Comparison of ENCODE assay signal across 10 cellular contexts in genomic region chr4:6324999-6325790, GRCh38. TPM values are rescaled to one million over a fixed set of nuclear protein-coding genes. Genes with fewer than 3 reads are reported as not detected.
A peak's percentile ranks its signal among the peaks of the same experiment; 100 is the strongest.
DNase-seq lines count a peak whose midpoint lies in the region; ATAC-seq, FAIRE-seq and TF ChIP-seq lines count a peak whose summit lies in the region.
"Had no signal": no experiment of that assay in that cellular context is flagged by ENCODE, and none has a peak within 500 bp of the region (broad histone marks: within the 10 kb centered on the region; RNA-seq: fewer than 3 reads in every experiment).

No MANE protein-coding gene starts in this region.

- H3K4me3 ChIP-seq in bronchial epithelial cell (ENCODE audit: low read depth, low read length) (no peak overlapping the region), transverse colon (no peak overlapping the region)
- H3K4me3 ChIP-seq: PC-9 had no signal

- H3K36me3 ChIP-seq in bronchial epithelial cell (ENCODE audit: control insufficient read depth, insufficient read depth, low read length) (no peaks in the 10 kb centered on the region), transverse colon (no peaks in the 10 kb centered on the region)

- DNase-seq in NOMO-1 treated with DMSO at 0.1 percent for 48 hours (lab: John Stamatoyannopoulos, UW; ENCODE audit: unreplicated experiment) = peak; percentile 6
- no peak for DNase-seq in NOMO-1 (lab: John Stamatoyannopoulos, UW; ENCODE audit: unreplicated experiment in 2 of 2)
- peak; percentile 41 for DNase-seq in bronchial epithelial cell (ENCODE audit: low read depth)
- DNase-seq in kidney tubule cell (ENCODE audit: low spot score) = peak; percentile 61
- peak; percentile 62 for DNase-seq in transverse colon
- no peak for DNase-seq in activated T-cell treated with anti-CD3 and anti-CD28 coated beads for 4 hours
- DNase-seq in germinal center (ENCODE audit: low spot score) = no peak
- DNase-seq: activated CD4-positive, alpha-beta T cell treated with anti-CD3 and anti-CD28 coated beads for 48 hours had no signal

- H3K27ac ChIP-seq in transverse colon = peak overlapping the region in 1 of 4 donors; percentile 31
- H3K27ac ChIP-seq: PC-9 had no signal

- TF ChIP-seq EP300 in transverse colon (IDR thresholded peaks at IDR 0.05; ENCODE audit: low read depth) = no peak

- ATAC-seq in HG03460 (IDR thresholded peaks at IDR 0.05; ENCODE audit: unreplicated experiment) = no peak

- H3K4me1 ChIP-seq in transverse colon = peaks cover 0 to 8% (median 1%) of the 10 kb centered on the region in 4 donors

- TF ChIP-seq POLR2A in transverse colon (IDR thresholded peaks at IDR 0.05) = no peak

- intact Hi-C loops in transverse colon (cut with DNase I; ENCODE audit: low total_unique reads) = no loop called here

- FAIRE-seq in bronchial epithelial cell (lab: Jason Lieb, UNC) = no peak

- in situ Hi-C loops in transverse colon (cut with MboI; ENCODE audit: low pct_ligation_motif_present in 1 of 4, low pct_unique_long_range_greater_than_20kb in 1 of 4, low sequenced_read_pairs in 3 of 4) = loop anchor here (5.0 kb wide), 2 partner anchors 68 to 73 kb away; no protein-coding TSS in a partner anchor

- TF ChIP-seq CTCF in bronchial epithelial cell (IDR thresholded peaks at IDR 0.05; ENCODE audit: insufficient read depth, low read length, severe bottlenecking) = no peak
- TF ChIP-seq CTCF in transverse colon (IDR thresholded peaks at IDR 0.05) = no peak

- WGBS in transverse colon (ENCODE audit: low coverage in 1 of 2), 2 donors = 37% methylated on average over 21 of the region's 22 CpGs; no CpG with 5 or more reads in 1 of the 2 donors

- H3K27me3 ChIP-seq in bronchial epithelial cell (ENCODE audit: control insufficient read depth, insufficient read depth, low read length) (no peaks in the 10 kb centered on the region), transverse colon (peaks cover 4% of the 10 kb centered on the region)

- H3K9me3 ChIP-seq in transverse colon = no peaks in the 10 kb centered on the region

RNA-seq across cellular contexts. Expression of gene WFS1, which starts 55.5 kb away (rescaled TPM):
- total RNA-seq in bronchial epithelial cell = 7.9 and 9.9 TPM in 2 replicates
- 10 to 100 TPM; 11.5 to 23.5 (median 20.8) TPM for total RNA-seq in transverse colon

Comparison
In these comparisons a context has a peak if more than half of its experiments do, and no peak if none do; other contexts are left out.
1. DNase-seq: peak in NOMO-1 treated with DMSO at 0.1 percent for 48 hours (single experiment), bronchial epithelial cell (single experiment), kidney tubule cell (single experiment) and transverse colon (single experiment); none in NOMO-1 (0 of 2), activated T-cell treated with anti-CD3 and anti-CD28 coated beads for 4 hours (single experiment) and germinal center (single experiment).